Comparison of ENCODE assay signal across 11 cellular contexts in the genomic region with DNA sequence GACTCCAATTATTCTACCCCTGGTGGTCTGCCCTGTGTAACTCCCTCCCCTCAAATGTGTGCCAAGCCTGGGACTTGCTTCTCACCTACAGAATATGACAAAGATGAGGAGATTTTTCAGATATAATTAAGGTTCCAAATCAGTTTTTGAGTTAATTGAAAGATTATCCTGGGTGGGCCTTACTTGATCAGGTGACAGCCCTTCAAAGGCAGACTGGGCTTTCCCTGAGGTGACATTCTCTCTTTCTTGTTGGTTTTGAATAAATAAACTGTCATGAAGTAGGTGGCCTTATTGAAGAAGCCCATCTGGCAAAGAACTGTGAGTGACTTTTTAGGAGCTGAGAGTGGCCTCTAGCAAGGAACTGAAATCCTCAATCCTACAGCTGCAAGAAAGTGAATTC.
DNase-seq lines count a peak whose midpoint lies in the region; ATAC-seq, FAIRE-seq and TF ChIP-seq lines count a peak whose summit lies in the region.
"Had no signal": no experiment of that assay in that cellular context is flagged by ENCODE, and none has a peak within 500 bp of the region (broad histone marks: within the 10 kb centered on the region; RNA-seq: fewer than 3 reads in every experiment).

No MANE protein-coding gene starts in this region.

- peak; percentile 10 for ATAC-seq in GM19397 (IDR thresholded peaks at IDR 0.05; ENCODE audit: unreplicated experiment)
- ATAC-seq in HG03196 (IDR thresholded peaks at IDR 0.05; ENCODE audit: unreplicated experiment) = peak; percentile 2
- ATAC-seq in HG03571 (IDR thresholded peaks at IDR 0.05; ENCODE audit: unreplicated experiment) = no peak

- H3K9me3 Mint-ChIP-seq in activated naive CD8-positive, alpha-beta T cell treated with anti-CD3 and anti-CD28 coated beads for 36 hours = peaks cover 10% of the 10 kb centered on the region
- H3K9me3 Mint-ChIP-seq: H9 had no signal

- peak overlapping the region; percentile 90 for H3K27ac Mint-ChIP-seq in activated naive CD8-positive, alpha-beta T cell treated with anti-CD3 and anti-CD28 coated beads for 36 hours
- H3K27ac Mint-ChIP-seq: H9 had no signal

- no peaks in the 10 kb centered on the region for H3K27me3 Mint-ChIP-seq in activated naive CD8-positive, alpha-beta T cell treated with anti-CD3 and anti-CD28 coated beads for 36 hours

- peak; percentile 21 for FAIRE-seq in GM12892 (lab: Jason Lieb, UNC)

- no peak for TF ChIP-seq POLR2A in GM12892 (IDR thresholded peaks at IDR 0.05; ENCODE audit: low read depth, low read length)

- H3K4me3 Mint-ChIP-seq in activated naive CD8-positive, alpha-beta T cell treated with anti-CD3 and anti-CD28 coated beads for 36 hours = peak overlapping the region; percentile 60
- H3K4me3 Mint-ChIP-seq: H9 had no signal

- peaks cover 38% of the 10 kb centered on the region for H3K4me1 Mint-ChIP-seq in activated naive CD8-positive, alpha-beta T cell treated with anti-CD3 and anti-CD28 coated beads for 36 hours
- H3K4me1 Mint-ChIP-seq: H9 had no signal

- no peak for DNase-seq in GM12892 (ENCODE audit: insufficient read length)
- no peak for DNase-seq in activated naive CD8-positive, alpha-beta T cell treated with anti-CD3 and anti-CD28 coated beads for 36 hours
- DNase-seq in mucosa of gallbladder (ENCODE audit: low spot score) = no peak
- DNase-seq in hepatic stellate cell (ENCODE audit: low spot score) = no peak
- DNase-seq in NCI-H1694 treated with DMSO at 0.1 percent for 48 hours (lab: John Stamatoyannopoulos, UW) = no peak
- DNase-seq: H9, mammary epithelial cell, trophoblast cell had no signal

- peaks cover 2% of the 10 kb centered on the region for H3K36me3 Mint-ChIP-seq in activated naive CD8-positive, alpha-beta T cell treated with anti-CD3 and anti-CD28 coated beads for 36 hours
